Comparison of ENCODE assay signal across 9 cellular contexts in the genomic region with DNA sequence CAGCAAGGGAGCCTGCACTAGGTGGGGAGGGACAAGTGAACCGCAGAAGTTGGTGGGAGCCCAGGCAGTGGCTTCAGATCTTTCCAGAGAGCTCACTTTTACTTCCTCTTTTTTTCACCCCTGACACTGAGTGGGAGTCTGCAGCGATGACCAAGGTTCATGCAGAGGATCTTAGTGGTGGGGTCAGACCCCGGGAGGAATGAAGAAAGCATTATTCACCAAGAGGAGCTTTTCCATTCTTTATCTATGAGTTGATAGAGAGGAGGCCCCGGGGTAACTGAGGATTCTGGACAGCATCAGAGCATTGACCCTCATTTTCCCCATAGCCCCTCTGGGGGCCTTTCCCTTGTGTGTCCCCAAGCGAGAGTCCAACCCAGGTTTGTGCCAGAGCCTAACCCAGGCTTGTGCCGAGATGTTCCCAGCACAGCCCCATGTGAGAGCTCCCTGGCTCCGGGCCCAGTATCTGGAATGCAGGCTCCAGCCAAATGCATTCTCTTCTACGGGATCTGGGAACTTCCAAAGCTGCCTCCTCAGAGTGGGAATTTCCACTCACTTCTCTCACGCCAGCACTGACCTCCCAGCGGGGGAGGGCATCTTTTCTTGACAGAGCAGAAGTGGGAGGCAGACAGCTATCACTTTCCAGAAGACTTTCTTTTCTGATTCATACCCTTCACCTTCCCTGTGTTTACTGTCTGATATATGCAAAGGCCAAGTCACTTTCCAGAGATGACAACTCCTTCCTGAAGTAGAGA. TPM values are rescaled to one million over a fixed set of nuclear protein-coding genes. Genes with fewer than 3 reads are reported as not detected.
DNase-seq lines count a peak whose midpoint lies in the region; ATAC-seq and TF ChIP-seq lines count a peak whose summit lies in the region.
"Had no signal": no experiment of that assay in that cellular context is flagged by ENCODE, and none has a peak within 500 bp of the region (broad histone marks: within the 10 kb centered on the region; RNA-seq: fewer than 3 reads in every experiment).

No MANE protein-coding gene starts in this region.

- TF ChIP-seq CTCF in GM13976 (IDR thresholded peaks at IDR 0.05; ENCODE audit: borderline replicate concordance, control extremely low read depth, extremely low read depth, insufficient read depth, missing control alignments) (no peak), nephron (IDR thresholded peaks at IDR 0.05; ENCODE audit: unreplicated experiment in 3 of 3) (no peak)

- H3K27me3 Mint-ChIP-seq in nephron (ENCODE audit: low read depth) (peaks cover 8% of the 10 kb centered on the region), immature natural killer cell (ENCODE audit: low read depth in 3 of 3) (peaks cover 0 to 9% (median 6%) of the 10 kb centered on the region in 3 donors)

- H3K27ac Mint-ChIP-seq in nephron (peak overlapping the region; percentile 95 to 97 (median 96)), immature natural killer cell (no peak overlapping the region)

- H3K4me1 Mint-ChIP-seq in nephron: peaks cover 70% of the 10 kb centered on the region
- H3K4me1 Mint-ChIP-seq in immature natural killer cell: no peaks in the 10 kb centered on the region

- H3K4me3 Mint-ChIP-seq in nephron (peak overlapping the region in 2 of 3 experiments; percentile 53 to 55), immature natural killer cell (no peak overlapping the region)

- in situ Hi-C loops in GM13976 (cut with MboI; ENCODE audit: low sequenced_read_pairs, unreplicated experiment): no loop called here

- no peaks in the 10 kb centered on the region for H3K9me3 Mint-ChIP-seq in nephron
- H3K9me3 Mint-ChIP-seq in immature natural killer cell: peaks cover 0 to 1% (median 0%) of the 10 kb centered on the region in 6 donors

- no peaks in the 10 kb centered on the region for H3K36me3 Mint-ChIP-seq in nephron (ENCODE audit: low read depth)
- no peaks in the 10 kb centered on the region for H3K36me3 Mint-ChIP-seq in immature natural killer cell

- peak; percentile 52 for DNase-seq in GM13976 (ENCODE audit: low spot score)
- peak; percentile 97 for DNase-seq in RPMI7951 (ENCODE audit: low read depth)
- peak; percentile 89 for DNase-seq in fibroblast of gingiva (ENCODE audit: low read depth)
- no peak for DNase-seq in immature natural killer cell
- no peak for DNase-seq in stimulated activated CD4-positive, alpha-beta T cell treated with anti-CD3 and anti-CD28 coated beads, Interleukin-2, amount 100 ng/mL, for 48 hours

- ATAC-seq in HG03439 (IDR thresholded peaks at IDR 0.05; ENCODE audit: unreplicated experiment): no peak
- no peak for ATAC-seq in HG03045 (IDR thresholded peaks at IDR 0.05; ENCODE audit: unreplicated experiment)

RNA-seq across cellular contexts. Expression of gene CCL2, which starts 2.8 kb away (rescaled TPM):
- 300 and 392 TPM in 2 replicates for total RNA-seq in RPMI7951 (2014; rRNA removed; shearing (Covaris generic))
- polyA plus RNA-seq in immature natural killer cell: under 1 TPM in 1 of 3 donors, not detected in 2; 0.51 TPM
- total RNA-seq: NCI-H460 had no signal

RNA-seq across cellular contexts. Expression of gene CCL7, which starts 17.7 kb away (rescaled TPM):
- 0.68 TPM in 1 of 2 replicates, not detected in the other for total RNA-seq in RPMI7951 (2014; rRNA removed; shearing (Covaris generic))
- polyA plus RNA-seq in immature natural killer cell: not detected
- total RNA-seq: NCI-H460 had no signal

RNA-seq across cellular contexts. Expression of gene CCL11, which starts 33.2 kb away (rescaled TPM):
- not detected in 2 replicates for total RNA-seq in RPMI7951 (2014; rRNA removed; shearing (Covaris generic))
- not detected for polyA plus RNA-seq in immature natural killer cell
- total RNA-seq: NCI-H460 had no signal

Comparison
In these comparisons a context has a peak if more than half of its experiments do, and no peak if none do; other contexts are left out.
1. DNase-seq: peak in GM13976 (single experiment), RPMI7951 (single experiment) and fibroblast of gingiva (single experiment); none in immature natural killer cell (0 of 3) and stimulated activated CD4-positive, alpha-beta T cell treated with anti-CD3 and anti-CD28 coated beads, Interleukin-2, amount 100 ng/mL, for 48 hours (0 of 2).
2. H3K27ac Mint-ChIP-seq: peak in nephron (3 of 3); none in immature natural killer cell (0 of 6).
3. H3K4me3 Mint-ChIP-seq: peak in nephron (2 of 3); none in immature natural killer cell (0 of 5).